8 cellular contexts compared by ENCODE assay signal in genomic region chr2:127576433-127577207, GRCh38. TPM values are rescaled to one million over a fixed set of nuclear protein-coding genes. Genes with fewer than 3 reads are reported as not detected.
A peak's percentile ranks its signal among the peaks of the same experiment; 100 is the strongest.
DNase-seq lines count a peak whose midpoint lies in the region; ATAC-seq lines count a peak whose summit lies in the region.

No MANE protein-coding gene starts in this region.

- ATAC-seq in HG03097 (IDR thresholded peaks at IDR 0.05; ENCODE audit: low FRiP score, unreplicated experiment) (no peak), GM19324 (IDR thresholded peaks at IDR 0.05; ENCODE audit: low FRiP score, unreplicated experiment) (no peak), HG02798 (IDR thresholded peaks at IDR 0.05; ENCODE audit: poor library complexity, unreplicated experiment) (no peak)

- H3K14ac ChIP-seq in trophoblast cell (ENCODE audit: low read length), result no peak overlapping the region

- H4K12ac ChIP-seq in trophoblast cell (ENCODE audit: low read depth, low read length), result no peak overlapping the region

- no peaks in the 10 kb centered on the region for H3K9me3 ChIP-seq in BLaER1
- no peaks in the 10 kb centered on the region for H3K9me3 ChIP-seq in trophoblast cell (ENCODE audit: insufficient read depth, low read depth, low read length)

- H4K91ac ChIP-seq in trophoblast cell (ENCODE audit: low read depth, low read length), result no peak overlapping the region

- H4K20me1 ChIP-seq in BLaER1, result no peaks in the 10 kb centered on the region

- no peak overlapping the region for H2AK5ac ChIP-seq in trophoblast cell (ENCODE audit: low read length)

- H3K79me2 ChIP-seq in trophoblast cell (ENCODE audit: control insufficient read depth, insufficient read depth, low read length, poor library complexity), result no peaks in the 10 kb centered on the region

- no CpG with 5 or more reads among the region's 26 CpGs for WGBS in trophoblast cell (ENCODE audit: extremely low coverage, insufficient coverage, insufficient read length)

- H3K23ac ChIP-seq in trophoblast cell (ENCODE audit: low read length), result no peak overlapping the region

- H3K4ac ChIP-seq in trophoblast cell (ENCODE audit: low read depth, low read length), result no peak overlapping the region

- no peak overlapping the region for H2AFZ ChIP-seq in trophoblast cell (ENCODE audit: insufficient read depth, low read length, poor library complexity)

- no peak overlapping the region for H2BK5ac ChIP-seq in trophoblast cell (ENCODE audit: low read depth, low read length, poor library complexity)

- H2BK120ac ChIP-seq in trophoblast cell (ENCODE audit: insufficient read depth, low read length, poor library complexity), result no peak overlapping the region

- H3K9ac ChIP-seq in BLaER1, result peak overlapping the region; percentile 55
- no peak overlapping the region for H3K9ac ChIP-seq in trophoblast cell (ENCODE audit: low read length)

- H3K4me3 ChIP-seq in BLaER1 (peak overlapping the region; percentile 44; the same call in 1 of the 2 replicates), trophoblast cell (ENCODE audit: low read depth, low read length) (no peak overlapping the region)

- no peaks in the 10 kb centered on the region for H3K79me1 ChIP-seq in trophoblast cell (ENCODE audit: low read length)

- H3K4me1 ChIP-seq in BLaER1, result peaks cover 80% of the 10 kb centered on the region
- H3K4me1 ChIP-seq in trophoblast cell (ENCODE audit: control insufficient read depth in 1 of 2, insufficient read depth in 2 of 2, low read length in 2 of 2), result no peaks in the 10 kb centered on the region

- H3K18ac ChIP-seq in trophoblast cell (ENCODE audit: low read length), result no peak overlapping the region

- H3K27ac ChIP-seq in BLaER1 (peak overlapping the region; percentile 70), trophoblast cell (ENCODE audit: low read depth, low read length) (no peak overlapping the region)

- no peak overlapping the region for H4K8ac ChIP-seq in trophoblast cell (ENCODE audit: low read depth, low read length)

- H3K27me3 ChIP-seq in BLaER1 (no peaks in the 10 kb centered on the region), trophoblast cell (ENCODE audit: insufficient read depth, low read length) (no peaks in the 10 kb centered on the region)

- H3K4me2 ChIP-seq in BLaER1 (peak overlapping the region; percentile 86), trophoblast cell (ENCODE audit: low read length) (no peak overlapping the region)

- peak; percentile 76 for DNase-seq in T1000 (lab: John Stamatoyannopoulos, UW)
- peak; percentile 55 for DNase-seq in globus pallidus (ENCODE audit: low spot score)
- peak; percentile 92 to 93 for DNase-seq in trophoblast cell
- no peak for DNase-seq in NCI-H2227 (lab: John Stamatoyannopoulos, UW; ENCODE audit: unreplicated experiment)

- H2BK12ac ChIP-seq in trophoblast cell (ENCODE audit: low read length), result no peak overlapping the region

- H3K36me3 ChIP-seq in BLaER1, result no peaks in the 10 kb centered on the region
- no peaks in the 10 kb centered on the region for H3K36me3 ChIP-seq in trophoblast cell (ENCODE audit: control insufficient read depth in 1 of 2, insufficient read depth in 2 of 2, low read length in 2 of 2)

RNA-seq across cellular contexts. Expression of gene MYO7B, which starts 41.1 kb away (rescaled TPM):
- 0.21 and 0.35 TPM in 2 replicates for polyA plus RNA-seq in trophoblast cell (2013)

RNA-seq across cellular contexts. Expression of gene IWS1, which starts 50.3 kb away (rescaled TPM):
- polyA plus RNA-seq in trophoblast cell (2013), result 66.1 and 67.8 TPM in 2 replicates
